In genomic region chr17:42674755-42675347, GRCh38 we compare ENCODE assay signal across 8 cellular contexts. TPM values are rescaled to one million over a fixed set of nuclear protein-coding genes. Genes with fewer than 3 reads are reported as not detected.
DNase-seq lines count a peak whose midpoint lies in the region; ATAC-seq, FAIRE-seq and TF ChIP-seq lines count a peak whose summit lies in the region.

No MANE protein-coding gene starts in this region.

- H3K79me1 ChIP-seq in H1 (ENCODE audit: low read depth, low read length) = no peaks in the 10 kb centered on the region

- H3K27ac ChIP-seq in DND-41 (ENCODE audit: low read length) (no peak overlapping the region), H1 (ENCODE audit: low read depth, low read length) (no peak overlapping the region), osteoblast (ENCODE audit: low read depth, low read length) (no peak overlapping the region)

- no peak for DNase-seq in DND-41
- peak; percentile 45 for DNase-seq in NCI-H2029 treated with DMSO at 0.1 percent for 48 hours (lab: John Stamatoyannopoulos, UW)
- DNase-seq in H1 (ENCODE audit: low read depth in 1 of 2, low spot score in 2 of 2) = peak in 1 of 2 experiments; percentile 63
- DNase-seq in osteoblast (ENCODE audit: insufficient read length, low spot score, missing footprints) = peak; percentile 94
- DNase-seq in stimulated activated CD4-positive, alpha-beta T cell treated with anti-CD3 and anti-CD28 coated beads, Interleukin-2, amount 100 ng/mL, for 24 hours = no peak
- DNase-seq in GM03348 (ENCODE audit: low spot score) = no peak
- no peak for DNase-seq in NOMO-1 (lab: John Stamatoyannopoulos, UW; ENCODE audit: unreplicated experiment in 2 of 2)

- no peak overlapping the region for H4K8ac ChIP-seq in H1 (ENCODE audit: extremely low read depth, insufficient read depth, low read length)

- peaks cover 33% of the 10 kb centered on the region for H3K23me2 ChIP-seq in H1 (ENCODE audit: low read depth, low read length)

- H3K4me3 ChIP-seq in DND-41 (ENCODE audit: low read depth in 1 of 2, low read length in 2 of 2) (peak overlapping the region in 1 of 2 experiments; percentile 64; a peak in 1 of 4 replicates), H1 (ENCODE audit: extremely low read depth in 1 of 4, insufficient read depth in 2 of 4, low read depth in 3 of 4, low read length in 4 of 4) (peak overlapping the region; percentile 77 to 84 (median 82); a peak in 6 of 8 replicates), osteoblast (ENCODE audit: insufficient read depth, low read length) (peak overlapping the region; percentile 96)

- H3K27me3 ChIP-seq in DND-41 (ENCODE audit: insufficient read depth, low read length, poor library complexity) (peaks cover 12% of the 10 kb centered on the region), H1 (replicated peaks in 1 of 4; ENCODE audit: control insufficient read depth in 3 of 4, extremely low read depth in 1 of 4, insufficient read depth in 3 of 4, low read length in 3 of 4) (peaks cover 2 to 46% (median 31%) of the 10 kb centered on the region in 4 experiments), osteoblast (ENCODE audit: insufficient read depth, low read length) (no peaks in the 10 kb centered on the region)

- TF ChIP-seq RAD21 in H1 (IDR thresholded peaks at IDR 0.05 in 1 of 2, conservative IDR thresholded peaks at IDR 0.05 in 1 of 2; ENCODE audit: low read depth in 2 of 2, low read length in 2 of 2) = no peak

- H3K79me2 ChIP-seq in DND-41 (ENCODE audit: insufficient read depth, low read length) (no peaks in the 10 kb centered on the region), H1 (ENCODE audit: control insufficient read depth in 1 of 2, insufficient read depth in 2 of 2, low read length in 2 of 2) (no peaks in the 10 kb centered on the region), osteoblast (ENCODE audit: insufficient read depth, low read length) (peaks cover 34% of the 10 kb centered on the region)

- H3K9ac ChIP-seq in DND-41 (ENCODE audit: low read depth, low read length) (peak overlapping the region; percentile 55; the same call in 1 of the 2 replicates), H1 (replicated peaks in 1 of 4; ENCODE audit: extremely low read depth in 1 of 4, low read depth in 3 of 4, low read length in 3 of 4) (no peak overlapping the region)

- no peak overlapping the region for H2AK5ac ChIP-seq in H1 (ENCODE audit: low read depth, low read length)

- no peak for TF ChIP-seq CTCF in DND-41 (IDR thresholded peaks at IDR 0.05; ENCODE audit: borderline replicate concordance, extremely low read depth, low read length, poor library complexity, severe bottlenecking)
- TF ChIP-seq CTCF in H1 (IDR thresholded peaks at IDR 0.05; ENCODE audit: control extremely low read depth in 1 of 3, insufficient read depth in 1 of 3, low read depth in 1 of 3, low read length in 3 of 3) = no peak
- TF ChIP-seq CTCF in osteoblast (IDR thresholded peaks at IDR 0.05; ENCODE audit: extremely low read depth, low read depth, low read length) = no peak

- no peak overlapping the region for H3K23ac ChIP-seq in H1 (ENCODE audit: insufficient read length)

- no peak overlapping the region for H4K91ac ChIP-seq in H1 (replicated peaks; ENCODE audit: insufficient read length, low read length)

- H3K14ac ChIP-seq in H1 (ENCODE audit: insufficient read length) = no peak overlapping the region

- 33% methylated on average over 6 of the region's 9 CpGs; no CpG with 5 or more reads in 1 of the 2 experiments for WGBS in H1 (ENCODE audit: extremely low coverage in 1 of 2, insufficient coverage in 1 of 2, insufficient read length in 1 of 2, insufficient replicate concordance in 2 of 2, low coverage in 1 of 2, low lambda C conversion rate in 2 of 2, missing lambda C conversion rate in 1 of 2), 2 experiments

- no peak overlapping the region for H3K4ac ChIP-seq in H1 (replicated peaks; ENCODE audit: insufficient read length, low read depth, low read length)

- 0 out of 2 replicates have a peak overlapping the region, but pooled peaks have one; percentile 40 for H2BK20ac ChIP-seq in H1 (ENCODE audit: low read length)

- no peak overlapping the region; the same call in 1 of the 2 replicates for H2BK5ac ChIP-seq in H1 (ENCODE audit: low read depth, low read length)

- H3K4me1 ChIP-seq in DND-41 (ENCODE audit: insufficient read depth, low read length) (peaks cover 46% of the 10 kb centered on the region), H1 (replicated peaks in 1 of 4; ENCODE audit: control insufficient read depth in 3 of 4, insufficient read depth in 4 of 4, low read length in 3 of 4) (peaks cover 0 to 52% (median 35%) of the 10 kb centered on the region in 4 experiments; a peak in 6 of 7 replicates), osteoblast (ENCODE audit: insufficient read depth, low read length) (peaks cover 34% of the 10 kb centered on the region)

- H3K9me3 ChIP-seq in DND-41 (ENCODE audit: insufficient read depth, low read length, severe bottlenecking) (no peaks in the 10 kb centered on the region), H1 (ENCODE audit: insufficient read depth in 2 of 2, low read depth in 1 of 2, low read length in 1 of 2) (no peaks in the 10 kb centered on the region), osteoblast (ENCODE audit: low read depth, low read length) (no peaks in the 10 kb centered on the region)

- CTCF ChIA-PET in H1 (lab: Charles Lee; ENCODE audit: partially characterized antibody) = interaction anchor here (0.7 to 4.8 kb wide), 16 partner anchors 9 to 155 kb away, joined by 3 to 40 read pairs (median 4); partner anchors contain the start of genes CNTNAP1, TUBG1 and TUBG2

- H4K20me1 ChIP-seq in DND-41 (ENCODE audit: insufficient read depth, low read length) = peaks cover 11% of the 10 kb centered on the region
- H4K20me1 ChIP-seq in H1 (replicated peaks in 1 of 2; ENCODE audit: control insufficient read depth in 1 of 2, insufficient read depth in 2 of 2, low read length in 2 of 2) = peaks cover 3 to 15% of the 10 kb centered on the region in 2 experiments
- peaks cover 38% of the 10 kb centered on the region for H4K20me1 ChIP-seq in osteoblast (ENCODE audit: insufficient read depth, low read length)

- H3K36me3 ChIP-seq in DND-41 (ENCODE audit: insufficient read depth, low read length) = peaks cover 8% of the 10 kb centered on the region; the same call in 1 of the 2 replicates
- peaks cover 0 to 11% (median 0%) of the 10 kb centered on the region in 4 experiments; a peak in 3 of 8 replicates for H3K36me3 ChIP-seq in H1 (ENCODE audit: control insufficient read depth in 2 of 4, insufficient read depth in 4 of 4, low read length in 3 of 4)
- peaks cover 32% of the 10 kb centered on the region for H3K36me3 ChIP-seq in osteoblast (ENCODE audit: insufficient read depth, low read length)

- no peak for TF ChIP-seq EP300 in H1 (IDR thresholded peaks at IDR 0.05; ENCODE audit: borderline replicate concordance in 1 of 2, low read depth in 2 of 2, low read length in 2 of 2)

- ATAC-seq in DND-41 (ENCODE audit: insufficient read depth, low read depth) (no peak), HG02852 (IDR thresholded peaks at IDR 0.05; ENCODE audit: unreplicated experiment) (no peak)

- H3K18ac ChIP-seq in H1 (ENCODE audit: extremely low read depth, low read length) = peak overlapping the region; percentile 78; the same call in 1 of the 2 replicates

- H2BK12ac ChIP-seq in H1 (ENCODE audit: low read depth, low read length) = peak overlapping the region; percentile 97; the same call in 1 of the 2 replicates

- H2BK15ac ChIP-seq in H1 (ENCODE audit: low read length) = peak overlapping the region; percentile 90; the same call in 1 of the 2 replicates

- H4K5ac ChIP-seq in H1 (ENCODE audit: insufficient read length, low read depth, low read length) = no peak overlapping the region

- no peak for FAIRE-seq in H1 (lab: Jason Lieb, UNC)

- H2BK120ac ChIP-seq in H1 (replicated peaks; ENCODE audit: low read depth, low read length) = no peak overlapping the region

- H3K4me2 ChIP-seq in DND-41 (ENCODE audit: insufficient read depth, low read length) = peak overlapping the region; percentile 97
- H3K4me2 ChIP-seq in H1 (ENCODE audit: insufficient read depth in 1 of 2, low read depth in 2 of 2, low read length in 2 of 2) = peak overlapping the region; percentile 58 to 88
- peak overlapping the region; percentile 97 for H3K4me2 ChIP-seq in osteoblast (ENCODE audit: insufficient read depth, low read length)

- POLR2A ChIA-PET in H1 (lab: Charles Lee; ENCODE audit: partially characterized antibody) = interaction anchor here (0.6 to 14.0 kb wide), 6 partner anchors 9 to 159 kb away, joined by 3 to 239 read pairs (median 6); partner anchors contain the start of genes PSMC3IP, PSME3, RETREG3 and TUBG1

- no peak for TF ChIP-seq POLR2A in H1 (IDR thresholded peaks at IDR 0.05; ENCODE audit: control extremely low read depth in 1 of 2, low read depth in 2 of 2, low read length in 2 of 2)

- H3K56ac ChIP-seq in H1 (replicated peaks; ENCODE audit: insufficient read length, low read depth, low read length) = no peak overlapping the region

- H2AFZ ChIP-seq in DND-41 (ENCODE audit: low read depth, low read length) = no peak overlapping the region
- no peak overlapping the region for H2AFZ ChIP-seq in H1 (ENCODE audit: low read length)
- no peak overlapping the region for H2AFZ ChIP-seq in osteoblast (ENCODE audit: low read length)

RNA-seq across cellular contexts. Expression of gene PLEKHH3, which starts 1.9 kb away (rescaled TPM):
- 11.1 and 13.7 TPM in 2 replicates for total RNA-seq in H1 (2021; fragmentation: NEBNext Ultra II Directional; extraction: Animal tissue kit (Norgen Biotek cat#: 25700))
- 13.5 and 23.7 TPM in 2 replicates for polyA plus RNA-seq in H1 (2011; rRNA removed)
- polyA plus RNA-seq in H1 (2011; cell fraction: cytosol; rRNA removed) = 12.2 TPM
- 34.2 TPM for polyA plus RNA-seq in H1 (2011; cell fraction: nucleus; rRNA removed)
- 9.0 to 20.7 TPM (median 18.4 TPM) in 4 replicates for polyA plus RNA-seq in H1 (2012, experiment 1 of 2)
- polyA plus RNA-seq in H1 (2012, experiment 2 of 2) = 15.8 TPM
- polyA plus RNA-seq in H1 (2013, experiment 1 of 2) = 15.6 TPM
- 14.6 TPM for polyA plus RNA-seq in H1 (2013, experiment 2 of 2)
- polyA minus RNA-seq in H1 (2011; rRNA and poly(A)+ RNA removed) = 2.6 and 3.5 TPM in 2 replicates
- polyA minus RNA-seq in H1 (2011; cell fraction: cytosol; rRNA and poly(A)+ RNA removed) = 14.1 TPM
- 11.3 TPM for polyA minus RNA-seq in H1 (2011; cell fraction: nucleus; rRNA and poly(A)+ RNA removed)
- 14.7 and 19.9 TPM in 2 replicates for total RNA-seq in osteoblast

RNA-seq across cellular contexts. Expression of gene CCR10, which starts 6.8 kb away (rescaled TPM):
- 0.75 and 1.1 TPM in 2 replicates for total RNA-seq in H1 (2021; fragmentation: NEBNext Ultra II Directional; extraction: Animal tissue kit (Norgen Biotek cat#: 25700))
- polyA plus RNA-seq in H1 (2011; rRNA removed) = 4.0 and 5.7 TPM in 2 replicates
- 2.5 TPM for polyA plus RNA-seq in H1 (2011; cell fraction: cytosol; rRNA removed)
- 2.8 TPM for polyA plus RNA-seq in H1 (2011; cell fraction: nucleus; rRNA removed)
- polyA plus RNA-seq in H1 (2012, experiment 1 of 2) = 1.8 to 2.8 TPM (median 2.2 TPM) in 4 replicates
- 1.9 TPM for polyA plus RNA-seq in H1 (2012, experiment 2 of 2)
- 2.1 TPM for polyA plus RNA-seq in H1 (2013, experiment 1 of 2)
- polyA plus RNA-seq in H1 (2013, experiment 2 of 2) = 1.7 TPM
- 0.28 and 0.29 TPM in 2 replicates for polyA minus RNA-seq in H1 (2011; rRNA and poly(A)+ RNA removed)
- 2.6 TPM for polyA minus RNA-seq in H1 (2011; cell fraction: cytosol; rRNA and poly(A)+ RNA removed)
- 1.3 TPM for polyA minus RNA-seq in H1 (2011; cell fraction: nucleus; rRNA and poly(A)+ RNA removed)
- 0.59 and 2.2 TPM in 2 replicates for total RNA-seq in osteoblast

RNA-seq across cellular contexts. Expression of gene CNTNAP1, which starts 7.5 kb away (rescaled TPM):
- 4.7 and 5.2 TPM in 2 replicates for total RNA-seq in H1 (2021; fragmentation: NEBNext Ultra II Directional; extraction: Animal tissue kit (Norgen Biotek cat#: 25700))
- polyA plus RNA-seq in H1 (2011; rRNA removed) = 10.0 and 13.5 TPM in 2 replicates
- polyA plus RNA-seq in H1 (2011; cell fraction: cytosol; rRNA removed) = 8.8 TPM
- polyA plus RNA-seq in H1 (2011; cell fraction: nucleus; rRNA removed) = 44.1 TPM
- polyA plus RNA-seq in H1 (2012, experiment 1 of 2) = 9.1 to 13.8 TPM (median 11.5 TPM) in 4 replicates
- polyA plus RNA-seq in H1 (2012, experiment 2 of 2) = 6.8 TPM
- polyA plus RNA-seq in H1 (2013, experiment 1 of 2) = 4.0 TPM
- polyA plus RNA-seq in H1 (2013, experiment 2 of 2) = 3.4 TPM
- polyA minus RNA-seq in H1 (2011; rRNA and poly(A)+ RNA removed) = 7.6 and 8.9 TPM in 2 replicates
- polyA minus RNA-seq in H1 (2011; cell fraction: cytosol; rRNA and poly(A)+ RNA removed) = 4.9 TPM
- polyA minus RNA-seq in H1 (2011; cell fraction: nucleus; rRNA and poly(A)+ RNA removed) = 8.2 TPM
- total RNA-seq in osteoblast = 18.6 and 19.2 TPM in 2 replicates

RNA-seq across cellular contexts. Expression of gene TUBG2, which starts 15.8 kb away (rescaled TPM):
- total RNA-seq in H1 (2021; fragmentation: NEBNext Ultra II Directional; extraction: Animal tissue kit (Norgen Biotek cat#: 25700)) = 13.0 and 14.8 TPM in 2 replicates
- 16.6 and 31.2 TPM in 2 replicates for polyA plus RNA-seq in H1 (2011; rRNA removed)
- polyA plus RNA-seq in H1 (2011; cell fraction: cytosol; rRNA removed) = 25.8 TPM
- polyA plus RNA-seq in H1 (2011; cell fraction: nucleus; rRNA removed) = 66.4 TPM
- polyA plus RNA-seq in H1 (2012, experiment 1 of 2) = 16.3 to 23.9 TPM (median 20.6 TPM) in 4 replicates
- polyA plus RNA-seq in H1 (2012, experiment 2 of 2) = 8.5 TPM
- 13.5 TPM for polyA plus RNA-seq in H1 (2013, experiment 1 of 2)
- 12.2 TPM for polyA plus RNA-seq in H1 (2013, experiment 2 of 2)
- 7.4 and 10.9 TPM in 2 replicates for polyA minus RNA-seq in H1 (2011; rRNA and poly(A)+ RNA removed)
- polyA minus RNA-seq in H1 (2011; cell fraction: cytosol; rRNA and poly(A)+ RNA removed) = 8.1 TPM
- 18.2 TPM for polyA minus RNA-seq in H1 (2011; cell fraction: nucleus; rRNA and poly(A)+ RNA removed)
- 13.8 TPM in 2 replicates for total RNA-seq in osteoblast

Comparison
In these comparisons a context has a peak if more than half of its experiments do, and no peak if none do; other contexts are left out.
1. DNase-seq: peak in NCI-H2029 treated with DMSO at 0.1 percent for 48 hours (single experiment) and osteoblast (single experiment); none in DND-41 (single experiment), stimulated activated CD4-positive, alpha-beta T cell treated with anti-CD3 and anti-CD28 coated beads, Interleukin-2, amount 100 ng/mL, for 24 hours (0 of 2), GM03348 (single experiment) and NOMO-1 (0 of 2).
2. Peak in every context shown above with its lines, with median percentiles within 50 percentile points of each other: H3K4me2 ChIP-seq.